8 cellular contexts compared by ENCODE assay signal in the genomic region with DNA sequence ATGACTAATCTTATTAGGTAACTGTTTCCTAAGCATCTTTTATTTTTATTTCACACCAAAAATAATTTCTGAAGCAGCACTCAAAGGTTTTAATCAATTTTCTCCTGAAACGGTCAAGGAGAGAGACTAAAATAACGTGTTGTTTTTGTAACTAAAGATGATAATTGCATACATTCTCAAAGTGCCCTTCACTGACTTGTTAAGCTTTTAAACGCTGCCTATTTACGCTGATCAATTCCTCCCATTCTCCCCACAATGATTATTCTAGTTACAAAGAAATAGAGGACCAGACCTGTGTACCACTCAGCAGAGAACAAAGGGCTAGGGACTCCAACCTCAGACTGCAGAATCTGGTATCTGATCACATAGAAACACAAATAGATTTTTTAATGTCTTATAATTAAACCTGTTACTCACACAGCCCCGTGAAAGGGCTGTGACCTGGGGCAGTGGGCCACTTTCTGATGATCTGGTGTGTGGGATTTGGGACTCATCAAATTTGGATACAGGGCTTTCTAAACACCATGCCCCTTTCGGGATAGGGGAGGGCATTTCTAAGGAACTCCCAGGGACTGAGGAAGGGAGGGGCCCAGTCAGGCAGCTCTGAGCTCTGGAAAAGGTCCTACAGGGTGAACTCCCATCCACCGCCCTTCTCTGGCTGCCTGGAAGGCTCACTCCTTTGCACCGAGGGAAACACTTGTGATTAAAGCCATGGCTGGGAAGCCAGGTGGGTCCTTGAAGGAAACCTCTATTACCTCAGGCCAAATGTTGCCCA.
DNase-seq lines count a peak whose midpoint lies in the region; ATAC-seq and TF ChIP-seq lines count a peak whose summit lies in the region.

No MANE protein-coding gene starts in this region.

- no peaks in the 10 kb centered on the region for H3K36me3 ChIP-seq in adrenal gland (replicated peaks in 1 of 2)
- no peaks in the 10 kb centered on the region for H3K36me3 ChIP-seq in thoracic aorta

- H3K27me3 ChIP-seq in adrenal gland (no peaks in the 10 kb centered on the region), thoracic aorta (replicated peaks; ENCODE audit: insufficient read depth) (no peaks in the 10 kb centered on the region)

- WGBS in adrenal gland, 4 donors: 69 to 84% (median 78%) methylated on average over 8 of the region's 8 CpGs

- H3K27ac ChIP-seq in adrenal gland: peak overlapping the region in 3 of 5 donors; percentile 49 to 79 (median 78)
- peak overlapping the region; percentile 53 to 80 for H3K27ac ChIP-seq in thoracic aorta

- TF ChIP-seq CTCF in adrenal gland (IDR thresholded peaks at IDR 0.05) (no peak), thoracic aorta (IDR thresholded peaks at IDR 0.05) (no peak)

- H3K4me1 ChIP-seq in adrenal gland (replicated peaks in 1 of 2) (peaks cover 16 to 46% of the 10 kb centered on the region in 2 donors), thoracic aorta (ENCODE audit: control insufficient read depth in 1 of 2, low read depth in 2 of 2) (peaks cover 44 to 60% of the 10 kb centered on the region in 2 donors)

- ATAC-seq in left colon: peak; percentile 61
- peak; percentile 23 for ATAC-seq in thoracic aorta (ENCODE audit: insufficient number of reproducible peaks, low FRiP score, low read depth)

- H3K4me3 ChIP-seq in adrenal gland (no peak overlapping the region), thoracic aorta (no peak overlapping the region)

- intact Hi-C loops in adrenal gland (cut with DNase I): no loop called here
- intact Hi-C loops in left colon (cut with DNase I, micrococcal nuclease): no loop called here

- DNase-seq in DMS79 treated with DMSO at 0.1 percent for 48 hours (lab: John Stamatoyannopoulos, UW) (peak; percentile 70), DMS79 (lab: John Stamatoyannopoulos, UW) (no peak), adrenal gland (peak in 1 of 7 donors; percentile 56), left colon (peak; percentile 62 to 76), thoracic aorta (ENCODE audit: low spot score) (no peak), AG20443 (ENCODE audit: low spot score) (no peak)
- DNase-seq in stimulated activated CD4-positive, alpha-beta T cell treated with anti-CD3 and anti-CD28 coated beads, Interleukin-15, amount 100 ng/mL, for 24 hours: no peak
- no peak for DNase-seq in activated CD8-positive, alpha-beta memory T cell treated with anti-CD3 and anti-CD28 coated beads, Interleukin-2, amount 50 U/mL, for 4 hours

- H3K9me3 ChIP-seq in adrenal gland (replicated peaks in 1 of 3): no peaks in the 10 kb centered on the region
- no peaks in the 10 kb centered on the region for H3K9me3 ChIP-seq in thoracic aorta

- TF ChIP-seq POLR2A in adrenal gland (IDR thresholded peaks at IDR 0.05): no peak

Comparison
In these comparisons a context has a peak if more than half of its experiments do, and no peak if none do; other contexts are left out.
1. DNase-seq: peak in DMS79 treated with DMSO at 0.1 percent for 48 hours (single experiment) and left colon (2 of 2); none in DMS79 (single experiment), thoracic aorta (single experiment), stimulated activated CD4-positive, alpha-beta T cell treated with anti-CD3 and anti-CD28 coated beads, Interleukin-15, amount 100 ng/mL, for 24 hours (single experiment), AG20443 (single experiment) and activated CD8-positive, alpha-beta memory T cell treated with anti-CD3 and anti-CD28 coated beads, Interleukin-2, amount 50 U/mL, for 4 hours (single experiment).